In genomic region chr12:48118491-48118890, GRCh38 we compare ENCODE assay signal across 8 cellular contexts. TPM values are rescaled to one million over a fixed set of nuclear protein-coding genes. Genes with fewer than 3 reads are reported as not detected.
A peak's percentile ranks its signal among the peaks of the same experiment; 100 is the strongest.
DNase-seq lines count a peak whose midpoint lies in the region; ATAC-seq and TF ChIP-seq lines count a peak whose summit lies in the region.

No MANE protein-coding gene starts in this region.

- H3K27ac ChIP-seq in duodenal mucosa (ENCODE audit: low read depth, low read length), result no peak overlapping the region
- H3K27ac ChIP-seq in right lobe of liver, result no peak overlapping the region

- peaks cover 19% of the 10 kb centered on the region for H3K4me1 Mint-ChIP-seq in osteocyte (ENCODE audit: unreplicated experiment)

- H3K4me3 ChIP-seq in duodenal mucosa (ENCODE audit: low read depth in 1 of 2, low read length in 2 of 2) (peak overlapping the region; percentile 90 to 91), right lobe of liver (no peak overlapping the region)

- H3K4me1 ChIP-seq in ES-I3 (ENCODE audit: insufficient read depth, low read length), result peaks cover 11% of the 10 kb centered on the region; the same call in 1 of the 2 replicates
- H3K4me1 ChIP-seq in duodenal mucosa (ENCODE audit: control insufficient read depth in 1 of 2, insufficient read depth in 2 of 2, low read length in 2 of 2), result peaks cover 19 to 24% of the 10 kb centered on the region in 2 donors
- peaks cover 0 to 8% (median 0%) of the 10 kb centered on the region in 4 donors for H3K4me1 ChIP-seq in right lobe of liver

- no peak for TF ChIP-seq POLR2A in right lobe of liver (IDR thresholded peaks at IDR 0.05)

- TF ChIP-seq CTCF in osteocyte (IDR thresholded peaks at IDR 0.05) (no peak), right lobe of liver (IDR thresholded peaks at IDR 0.05) (no peak)

- H3K4me3 Mint-ChIP-seq in osteocyte (ENCODE audit: unreplicated experiment), result peak overlapping the region; percentile 99

- H3K36me3 ChIP-seq in ES-I3 (ENCODE audit: insufficient read depth, low read length), result peaks cover 6% of the 10 kb centered on the region; the same call in 1 of the 2 replicates
- H3K36me3 ChIP-seq in duodenal mucosa (ENCODE audit: control insufficient read depth in 1 of 2, insufficient read depth in 2 of 2, low read length in 2 of 2), result peaks cover 0 to 4% of the 10 kb centered on the region in 2 donors
- H3K36me3 ChIP-seq in right lobe of liver, result no peaks in the 10 kb centered on the region

- intact Hi-C loops in right lobe of liver (cut with DNase I), result no loop called here

- no peaks in the 10 kb centered on the region for H3K9me3 Mint-ChIP-seq in osteocyte (ENCODE audit: unreplicated experiment)

- H3K36me3 Mint-ChIP-seq in osteocyte (ENCODE audit: unreplicated experiment), result peaks cover 7% of the 10 kb centered on the region

- no peaks in the 10 kb centered on the region for H3K27me3 ChIP-seq in duodenal mucosa (ENCODE audit: control insufficient read depth in 1 of 2, insufficient read depth in 2 of 2, low read length in 2 of 2)
- H3K27me3 ChIP-seq in right lobe of liver, result no peaks in the 10 kb centered on the region

- ATAC-seq in GM21423 (IDR thresholded peaks at IDR 0.05; ENCODE audit: unreplicated experiment) (no peak), right lobe of liver (no peak)

- 63% methylated on average over 3 of the region's 3 CpGs for WGBS in right lobe of liver (ENCODE audit: insufficient coverage, low coverage, low lambda C conversion rate, missing lambda C conversion rate)

- peak overlapping the region; percentile 91 for H3K27ac Mint-ChIP-seq in osteocyte (ENCODE audit: unreplicated experiment)

- peaks cover 14% of the 10 kb centered on the region for H3K27me3 Mint-ChIP-seq in osteocyte (ENCODE audit: unreplicated experiment)

- H3K9ac ChIP-seq in ES-I3 (ENCODE audit: low read depth, low read length) (peak overlapping the region; percentile 83), duodenal mucosa (ENCODE audit: low read depth in 1 of 2, low read length in 2 of 2) (peak overlapping the region in 1 of 2 donors; percentile 56)

- DNase-seq in NCI-H2227 treated with DMSO at 0.1 percent for 48 hours (lab: John Stamatoyannopoulos, UW) (peak; percentile 35), osteocyte (ENCODE audit: extremely low spot score, unreplicated experiment) (no peak), SW480 (ENCODE audit: low spot score) (no peak), GF-D8 (lab: John Stamatoyannopoulos, UW) (no peak), right lobe of liver (no peak)

- no peaks in the 10 kb centered on the region for H3K9me3 ChIP-seq in ES-I3 (ENCODE audit: control insufficient read depth, insufficient read depth, low read length)
- H3K9me3 ChIP-seq in duodenal mucosa (ENCODE audit: control insufficient read depth in 1 of 2, low read length in 2 of 2), result no peaks in the 10 kb centered on the region
- no peaks in the 10 kb centered on the region for H3K9me3 ChIP-seq in right lobe of liver

RNA-seq across cellular contexts. Expression of gene PFKM, which starts 0.7 kb away (rescaled TPM):
- total RNA-seq in osteocyte (78.0 and 81.5 TPM in 2 replicates), right lobe of liver (1 to 10 TPM; 4.6 to 8.9 (median 7.8) TPM)

RNA-seq across cellular contexts. Expression of gene SENP1, which starts 12.6 kb away (rescaled TPM):
- 19.4 and 25.6 TPM in 2 replicates for total RNA-seq in osteocyte
- 1 to 10 TPM; 3.6 to 6.5 (median 5.1) TPM for total RNA-seq in right lobe of liver

RNA-seq across cellular contexts. Expression of gene ASB8, which starts 38.8 kb away (rescaled TPM):
- total RNA-seq in osteocyte, result 34.4 and 36.1 TPM in 2 replicates
- 10 to 100 TPM; 17.7 to 29.3 (median 21.6) TPM for total RNA-seq in right lobe of liver

Comparison
In these comparisons a context has a peak if more than half of its experiments do, and no peak if none do; other contexts are left out.
1. H3K4me3 ChIP-seq: peak in duodenal mucosa (2 of 2); none in right lobe of liver (0 of 3).